ENCODE assay signal across 8 cellular contexts in genomic region chr5:36777105-36777757, GRCh38.
DNase-seq lines count a peak whose midpoint lies in the region; ATAC-seq and TF ChIP-seq lines count a peak whose summit lies in the region.

No MANE protein-coding gene starts in this region.

- 0 out of 3 replicates have a peak, but pooled peaks cover 4% of the 10 kb centered on the region for H3K4me1 Mint-ChIP-seq in GM23338

- H3K27me3 Mint-ChIP-seq in GM23338 (ENCODE audit: insufficient read depth, low read depth, poor library complexity) = peaks cover 4% of the 10 kb centered on the region

- H3K4me2 ChIP-seq in GM23338 = no peak overlapping the region

- H3K4me1 ChIP-seq in GM23338 (ENCODE audit: insufficient read depth) = no peaks in the 10 kb centered on the region

- H3K4me3 ChIP-seq in GM23338 (no peak overlapping the region), foreskin fibroblast (ENCODE audit: low read depth in 1 of 2, low read length in 2 of 2) (no peak overlapping the region)

- no peak overlapping the region for H3K4me3 Mint-ChIP-seq in GM23338

- no peaks in the 10 kb centered on the region for H3K79me2 ChIP-seq in GM23338 (replicated peaks; ENCODE audit: insufficient read depth)

- H3K9me2 ChIP-seq in GM23338 (ENCODE audit: insufficient read depth) = no peaks in the 10 kb centered on the region

- H2AFZ ChIP-seq in GM23338 = 0 out of 2 replicates have a peak overlapping the region, but pooled peaks have one; percentile 0

- no peaks in the 10 kb centered on the region for H3K27me3 ChIP-seq in GM23338 (ENCODE audit: insufficient read depth)

- no peak overlapping the region for H3K27ac Mint-ChIP-seq in GM23338

- TF ChIP-seq CTCF in GM23338 (conservative IDR thresholded peaks at IDR 0.05; ENCODE audit: low read depth in 2 of 2) (peak; percentile 61 to 74), foreskin fibroblast (IDR thresholded peaks at IDR 0.05; ENCODE audit: low read depth, low read length) (peak; percentile 19)

- DNase-seq in GM23338 (ENCODE audit: low spot score) (peak; percentile 86), OCI-M1 (lab: John Stamatoyannopoulos, UW) (peak; percentile 67), foreskin fibroblast (peak; percentile 3 to 43), retina (peak; percentile 14), activated gamma-delta T cell treated with Interleukin-2 at 50 U/mL for 16 hours (no peak)

- ATAC-seq in GM23338 = peak; percentile 99
- ATAC-seq in HG03469 (IDR thresholded peaks at IDR 0.05; ENCODE audit: unreplicated experiment) = no peak
- ATAC-seq in GM18861 (IDR thresholded peaks at IDR 0.05; ENCODE audit: unreplicated experiment) = no peak
- no peak for ATAC-seq in GM21786 (IDR thresholded peaks at IDR 0.05; ENCODE audit: unreplicated experiment)

- H3K36me3 Mint-ChIP-seq in GM23338 (ENCODE audit: low read depth) = 0 out of 3 replicates have a peak, but pooled peaks cover 3% of the 10 kb centered on the region

- H3K27ac ChIP-seq in GM23338 (ENCODE audit: low read depth) = no peak overlapping the region

- no peaks in the 10 kb centered on the region for H4K20me1 ChIP-seq in GM23338 (replicated peaks; ENCODE audit: insufficient read depth)

- H3K36me3 ChIP-seq in GM23338 (ENCODE audit: insufficient read depth) = no peaks in the 10 kb centered on the region

- H3F3A ChIP-seq in GM23338 (replicated peaks; ENCODE audit: low read depth) = no peaks in the 10 kb centered on the region

- H3K9me3 Mint-ChIP-seq in GM23338 = peaks cover 3% of the 10 kb centered on the region; the same call in 2 of the 3 replicates

TF ChIP-seq in GM23338, 12 proteins besides CTCF, POLR2A, EP300 and RAD21:
- TF ChIP-seq ZNF114 (CRISPR knock-in tag; IDR thresholded peaks at IDR 0.05) = no peak
TF ChIP-seq in GM23338: peak in this region for 0.
